ENCODE assay signal across 9 cellular contexts in genomic region chr20:38680492-38681118, GRCh38. TPM values are rescaled to one million over a fixed set of nuclear protein-coding genes. Genes with fewer than 3 reads are reported as not detected.
DNase-seq lines count a peak whose midpoint lies in the region; ATAC-seq and TF ChIP-seq lines count a peak whose summit lies in the region.
"Had no signal": no experiment of that assay in that cellular context is flagged by ENCODE, and none has a peak within 500 bp of the region (broad histone marks: within the 10 kb centered on the region; RNA-seq: fewer than 3 reads in every experiment).

No MANE protein-coding gene starts in this region.

- peaks cover 39% of the 10 kb centered on the region for H3K27me3 Mint-ChIP-seq in activated naive CD4-positive, alpha-beta T cell treated with anti-CD3 and anti-CD28 coated beads for 36 hours (ENCODE audit: low read depth)

- H3K4me1 Mint-ChIP-seq in activated naive CD4-positive, alpha-beta T cell treated with anti-CD3 and anti-CD28 coated beads for 36 hours (ENCODE audit: low read depth): no peaks in the 10 kb centered on the region
- H3K4me1 Mint-ChIP-seq: CD14-positive monocyte had no signal

- CTCF ChIA-PET in activated naive CD4-positive, alpha-beta T cell treated with anti-CD3 and anti-CD28 coated beads for 36 hours (lab: Charles Lee): no interaction called here

- no peaks in the 10 kb centered on the region for H3K36me3 Mint-ChIP-seq in activated naive CD4-positive, alpha-beta T cell treated with anti-CD3 and anti-CD28 coated beads for 36 hours (ENCODE audit: low read depth)
- H3K36me3 Mint-ChIP-seq: CD14-positive monocyte had no signal

- ATAC-seq in HG03039 (IDR thresholded peaks at IDR 0.05; ENCODE audit: unreplicated experiment): no peak
- no peak for ATAC-seq in HG03196 (IDR thresholded peaks at IDR 0.05; ENCODE audit: unreplicated experiment)

- H3K27ac Mint-ChIP-seq in activated naive CD4-positive, alpha-beta T cell treated with anti-CD3 and anti-CD28 coated beads for 36 hours: no peak overlapping the region
- H3K27ac Mint-ChIP-seq: CD14-positive monocyte had no signal

- no peak overlapping the region for H3K9ac ChIP-seq in fibroblast of lung (ENCODE audit: insufficient read depth, low read length)

- H3K36me3 ChIP-seq in fibroblast of lung (ENCODE audit: control insufficient read depth, insufficient read depth, low read length): no peaks in the 10 kb centered on the region

- no peak overlapping the region for H3K27ac ChIP-seq in fibroblast of lung (ENCODE audit: insufficient read depth, low read length)
- no peak overlapping the region for H3K27ac ChIP-seq in coronary artery

- no peaks in the 10 kb centered on the region for H3K27me3 ChIP-seq in fibroblast of lung (ENCODE audit: control insufficient read depth, insufficient read depth, low read length)

- H2AFZ ChIP-seq in fibroblast of lung (ENCODE audit: low read length): no peak overlapping the region

- DNase-seq in activated naive CD4-positive, alpha-beta T cell treated with anti-CD3 and anti-CD28 coated beads for 36 hours: peak; percentile 56
- DNase-seq in activated naive CD4-positive, alpha-beta T cell treated with anti-CD3 and anti-CD28 coated beads, Interleukin-2, amount 50 U/mL, for 16 hours: no peak
- peak; percentile 61 for DNase-seq in RPMI8226
- DNase-seq in fibroblast of lung (ENCODE audit: low read depth in 2 of 2): peak; percentile 26 to 33
- DNase-seq in stromal cell of bone marrow (ENCODE audit: low read depth): peak; percentile 13
- DNase-seq in coronary artery (ENCODE audit: low spot score): no peak

- H3K4me3 ChIP-seq in fibroblast of lung (replicated peaks in 1 of 4; ENCODE audit: control extremely low read depth in 1 of 4, insufficient read depth in 1 of 4, low read depth in 3 of 4, low read length in 4 of 4) (no peak overlapping the region), coronary artery (no peak overlapping the region)

- H4K20me1 ChIP-seq in fibroblast of lung (ENCODE audit: control insufficient read depth, extremely low read depth, insufficient read depth, low read length): no peaks in the 10 kb centered on the region

- no peaks in the 10 kb centered on the region for H3K79me2 ChIP-seq in fibroblast of lung (ENCODE audit: control insufficient read depth, insufficient read depth, low read length)

- no peaks in the 10 kb centered on the region for H3K9me3 Mint-ChIP-seq in activated naive CD4-positive, alpha-beta T cell treated with anti-CD3 and anti-CD28 coated beads for 36 hours

- H3K4me3 Mint-ChIP-seq in activated naive CD4-positive, alpha-beta T cell treated with anti-CD3 and anti-CD28 coated beads for 36 hours: no peak overlapping the region
- H3K4me3 Mint-ChIP-seq: CD14-positive monocyte had no signal

- intact Hi-C loops in activated naive CD4-positive, alpha-beta T cell treated with anti-CD3 and anti-CD28 coated beads for 36 hours (cut with micrococcal nuclease): no loop called here

- no peaks in the 10 kb centered on the region for H3K9me3 ChIP-seq in fibroblast of lung (ENCODE audit: control insufficient read depth, insufficient read depth, low read depth, low read length)

- no peaks in the 10 kb centered on the region for H3K4me1 ChIP-seq in fibroblast of lung (ENCODE audit: control insufficient read depth, extremely low read depth, insufficient read depth, low read length)

- no peak overlapping the region for H3K4me2 ChIP-seq in fibroblast of lung (ENCODE audit: extremely low read depth, insufficient read depth, low read length)

- TF ChIP-seq CTCF in fibroblast of lung (conservative IDR thresholded peaks at IDR 0.05 in 1 of 2, IDR thresholded peaks at IDR 0.05 in 1 of 2; ENCODE audit: low read depth in 1 of 2, low read length in 2 of 2) (no peak), coronary artery (IDR thresholded peaks at IDR 0.05) (no peak)

RNA-seq across cellular contexts. Expression of gene SLC32A1, which starts 43.7 kb away (rescaled TPM):
- total RNA-seq in activated naive CD4-positive, alpha-beta T cell treated with anti-CD3 and anti-CD28 coated beads for 36 hours: not detected
- not detected in 2 replicates for total RNA-seq in fibroblast of lung
- not detected in 2 replicates for polyA plus RNA-seq in fibroblast of lung
- polyA plus RNA-seq in fibroblast of lung (2012): not detected in 2 replicates
- not detected in 2 replicates for polyA minus RNA-seq in fibroblast of lung (ENCODE audit: low replicate concordance)
- polyA plus RNA-seq: CD14-positive monocyte had no signal

Comparison
In these comparisons a context has a peak if more than half of its experiments do, and no peak if none do; other contexts are left out.
1. DNase-seq: peak in activated naive CD4-positive, alpha-beta T cell treated with anti-CD3 and anti-CD28 coated beads for 36 hours (single experiment), RPMI8226 (single experiment), fibroblast of lung (2 of 2) and stromal cell of bone marrow (single experiment); none in activated naive CD4-positive, alpha-beta T cell treated with anti-CD3 and anti-CD28 coated beads, Interleukin-2, amount 50 U/mL, for 16 hours (single experiment) and coronary artery (single experiment).